8 cellular contexts compared by ENCODE assay signal in the genomic region with DNA sequence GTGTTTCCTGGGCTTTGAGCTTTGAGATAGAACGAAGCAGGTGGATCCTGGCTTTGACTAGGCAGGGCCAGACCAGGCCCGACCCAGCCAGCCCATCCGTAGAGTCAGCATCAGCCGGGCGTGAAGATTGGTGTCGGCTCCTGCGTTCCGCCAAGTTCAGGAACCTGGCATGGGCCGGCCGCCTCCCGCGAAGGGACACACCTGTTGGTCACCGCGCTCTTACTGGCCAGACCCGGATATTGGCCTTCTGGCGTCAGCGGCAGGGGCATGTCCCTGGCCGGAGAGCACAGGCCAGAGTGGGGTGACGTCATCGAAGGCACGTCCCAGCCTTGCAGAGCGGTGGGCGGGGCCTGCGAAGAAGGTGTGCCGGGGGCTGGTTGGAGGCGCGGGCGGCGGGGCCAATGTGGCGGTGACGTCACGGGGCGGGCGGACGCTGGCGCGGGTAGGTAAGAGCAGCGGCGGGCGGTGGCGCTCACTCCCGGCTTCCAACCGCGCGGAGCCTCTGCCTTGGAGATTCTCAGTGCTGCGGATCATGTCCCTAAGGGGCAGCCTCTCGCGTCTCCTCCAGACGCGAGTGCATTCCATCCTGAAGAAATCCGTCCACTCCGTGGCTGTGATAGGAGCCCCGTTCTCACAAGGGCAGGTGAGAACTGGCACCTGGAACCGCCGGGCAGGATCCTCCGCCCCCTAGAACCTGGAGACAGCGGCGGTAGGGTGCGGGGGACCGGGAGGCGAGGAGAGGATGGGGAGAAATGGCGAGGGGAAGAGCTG. TPM values are rescaled to one million over a fixed set of nuclear protein-coding genes. Genes with fewer than 3 reads are reported as not detected.
A peak's percentile ranks its signal among the peaks of the same experiment; 100 is the strongest.
DNase-seq lines count a peak whose midpoint lies in the region; ATAC-seq, FAIRE-seq and TF ChIP-seq lines count a peak whose summit lies in the region.

A gene (plus strand): TSS at position 475 of the 771 bp plus-strand sequence. CDS start 58 bp downstream, at position 533.

- WGBS in urinary bladder, result under 1% methylated on average over 62 of the region's 62 CpGs

- no peaks in the 10 kb centered on the region for H3K9me3 ChIP-seq in left ventricle myocardium inferior (replicated peaks)

- H3K36me3 Mint-ChIP-seq in T-cell, result peaks cover 3% of the 10 kb centered on the region
- H3K36me3 Mint-ChIP-seq in progenitor cell of endocrine pancreas (ENCODE audit: insufficient read depth), result peaks cover 6% of the 10 kb centered on the region

- H3K4me1 ChIP-seq in left ventricle myocardium inferior (peaks cover 26% of the 10 kb centered on the region), urinary bladder (ENCODE audit: insufficient read depth) (peaks cover 2% of the 10 kb centered on the region)

- POLR2A ChIA-PET in T-cell (lab: Charles Lee), result interaction anchor here (0.5 to 1.7 kb wide), 8 partner anchors 8 to 1450 kb away, joined by 3 to 9 read pairs (median 3); a partner anchor contains a TSS

- CTCF ChIA-PET in T-cell (lab: Charles Lee), result interaction anchor here (0.5 to 2.2 kb wide), 23 partner anchors 7 to 260 kb away, joined by 3 to 44 read pairs (median 4); a partner anchor contains a TSS

- FAIRE-seq in GM12891 (lab: Jason Lieb, UNC), result peak; percentile 98

- H3K27me3 Mint-ChIP-seq in T-cell (peaks cover 0 to 2% of the 10 kb centered on the region in 2 donors), progenitor cell of endocrine pancreas (peaks cover 3% of the 10 kb centered on the region)

- no peak for TF ChIP-seq POLR2A in GM12891 (IDR thresholded peaks at IDR 0.05; ENCODE audit: low read depth, low read length)

- H3K4me3 Mint-ChIP-seq in T-cell (peak within 1 kb of the TSS; percentile 83 to 89 (median 85)), progenitor cell of endocrine pancreas (ENCODE audit: low read depth) (peak within 1 kb of the TSS; percentile 95)

- H3K4me3 ChIP-seq in left ventricle myocardium inferior, result peak within 1 kb of the TSS; percentile 69
- H3K4me3 ChIP-seq in urinary bladder (ENCODE audit: low read depth, low read length), result peak within 1 kb of the TSS; percentile 28

- H3K27ac Mint-ChIP-seq in T-cell, result peak within 1 kb of the TSS; percentile 80 to 87
- H3K27ac Mint-ChIP-seq in progenitor cell of endocrine pancreas, result peak within 1 kb of the TSS; percentile 99

- no peaks in the 10 kb centered on the region for H3K9me3 Mint-ChIP-seq in T-cell
- H3K9me3 Mint-ChIP-seq in progenitor cell of endocrine pancreas (ENCODE audit: low read depth), result no peaks in the 10 kb centered on the region

- H3K36me3 ChIP-seq in left ventricle myocardium inferior, result no peaks in the 10 kb centered on the region
- H3K36me3 ChIP-seq in urinary bladder (ENCODE audit: insufficient read depth), result no peaks in the 10 kb centered on the region

- intact Hi-C loops in left ventricle myocardium inferior (cut with micrococcal nuclease), result no loop called here

- H3K27ac ChIP-seq in left ventricle myocardium inferior (replicated peaks) (peak within 1 kb of the TSS; percentile 54), urinary bladder (ENCODE audit: low read depth) (peak within 1 kb of the TSS; percentile 84)

- TF ChIP-seq CTCF in left ventricle myocardium inferior (IDR thresholded peaks at IDR 0.05; ENCODE audit: borderline replicate concordance), result no peak
- no peak for TF ChIP-seq CTCF in progenitor cell of endocrine pancreas (IDR thresholded peaks at IDR 0.05; ENCODE audit: unreplicated experiment)

- H3K27me3 ChIP-seq in left ventricle myocardium inferior (ENCODE audit: low read depth), result no peaks in the 10 kb centered on the region

- H3K4me1 Mint-ChIP-seq in T-cell (peaks cover 35 to 38% (median 36%) of the 10 kb centered on the region in 3 donors), progenitor cell of endocrine pancreas (ENCODE audit: low read depth) (peaks cover 10% of the 10 kb centered on the region)

- ATAC-seq in HG02852 (IDR thresholded peaks at IDR 0.05; ENCODE audit: unreplicated experiment) (peak; percentile 92), T-cell (replicated peaks in 1 of 4) (peak; percentile 91 to 98 (median 98))

- peak; percentile 82 for DNase-seq in GM12891 (ENCODE audit: insufficient read length, low spot score)
- DNase-seq in NCI-H1436 treated with DMSO at 0.1 percent for 48 hours (lab: John Stamatoyannopoulos, UW), result peak; percentile 68
- peak; percentile 88 to 99 (median 96) for DNase-seq in T-cell
- DNase-seq in amygdala (lab: John Stamatoyannopoulos, UW), result peak; percentile 14 to 98 (median 81)
- peak; percentile 97 for DNase-seq in left ventricle myocardium inferior
- DNase-seq in progenitor cell of endocrine pancreas (ENCODE audit: low spot score, unreplicated experiment), result peak; percentile 98

TF ChIP-seq in GM12891, 5 proteins besides CTCF, POLR2A, EP300 and RAD21:
- TF ChIP-seq PAX5 (IDR thresholded peaks at IDR 0.05; ENCODE audit: insufficient read depth, low read length, severe bottlenecking), result peak; percentile 11
- TF ChIP-seq TAF1 (IDR thresholded peaks at IDR 0.05; ENCODE audit: low read depth, low read length), result no peak
- no peak for TF ChIP-seq SPI1 (IDR thresholded peaks at IDR 0.05; ENCODE audit: low read depth, low read length)
- TF ChIP-seq POU2F2 (IDR thresholded peaks at IDR 0.05; ENCODE audit: low read depth, low read length), result 0 out of 2 replicates have a peak, but pooled peaks have one; percentile 16
- TF ChIP-seq POLR2AphosphoS5 (IDR thresholded peaks at IDR 0.05; ENCODE audit: low read depth, low read length), result no peak

RNA-seq across cellular contexts. Expression of the gene that starts here (rescaled TPM):
- 1.5 TPM for polyA plus RNA-seq in GM12891 (2012; ENCODE audit: low read depth, missing spikeins)
- 1 to 10 TPM in 3 of 5 donors, under 1 TPM in 2; 0.62 to 2.6 (median 1.1) TPM for total RNA-seq in T-cell
- 1.2 TPM for total RNA-seq in left ventricle myocardium inferior
- 25.1 and 30.1 TPM in 2 replicates for total RNA-seq in progenitor cell of endocrine pancreas
- total RNA-seq in urinary bladder, result 2.1 TPM
- polyA plus RNA-seq in urinary bladder, result 4.7 TPM

Comparison
In these comparisons a context has a peak if more than half of its experiments do, and no peak if none do; other contexts are left out.
1. Peak in every context shown above with its lines: DNase-seq, ATAC-seq, H3K4me3 ChIP-seq and H3K27ac ChIP-seq.